8 cellular contexts compared by ENCODE assay signal in genomic region chr17:82064433-82065192, GRCh38.
DNase-seq lines count a peak whose midpoint lies in the region; ATAC-seq and TF ChIP-seq lines count a peak whose summit lies in the region.

No MANE protein-coding gene starts in this region.

- no peak for ATAC-seq in HG02840 (IDR thresholded peaks at IDR 0.05; ENCODE audit: low FRiP score, unreplicated experiment)

- H3K9ac ChIP-seq in rectal smooth muscle tissue (ENCODE audit: low read length) = peak overlapping the region; percentile 40

- peaks cover 18% of the 10 kb centered on the region for H3K36me3 ChIP-seq in rectal smooth muscle tissue (ENCODE audit: control insufficient read depth, insufficient read depth, low read length)

- H3K27me3 ChIP-seq in rectal smooth muscle tissue (ENCODE audit: control insufficient read depth, insufficient read depth, low read length) = no peaks in the 10 kb centered on the region

- POLR2A ChIA-PET in RWPE1 (lab: Yijun Ruan, JAX; ENCODE audit: low non-redundant PET) = interaction anchor here (0.6 to 1.0 kb wide), 2 partner anchors 13 to 21 kb away, joined by 3 to 4 read pairs; partner anchors contain the start of genes GPS1 and RFNG

- CTCF ChIA-PET in RWPE1 (lab: Yijun Ruan, JAX) = interaction anchor here (0.7 kb wide), 1 partner anchor 15 kb away, joined by 3 read pairs; no protein-coding TSS in a partner anchor

- H3K27ac ChIP-seq in RWPE1 = peak overlapping the region; percentile 79
- peak overlapping the region; percentile 68 for H3K27ac ChIP-seq in rectal smooth muscle tissue (ENCODE audit: low read depth, low read length)

- H3K4me3 ChIP-seq in fibroblast of pulmonary artery (replicated peaks; ENCODE audit: low read depth, low read length) (peak overlapping the region; percentile 73), rectal smooth muscle tissue (ENCODE audit: low read length) (peak overlapping the region; percentile 78)

- no peaks in the 10 kb centered on the region for H3K4me1 ChIP-seq in rectal smooth muscle tissue (ENCODE audit: control insufficient read depth, insufficient read depth, low read length)

- TF ChIP-seq CTCF in RWPE1 (conservative IDR thresholded peaks at IDR 0.05; ENCODE audit: low read depth) (no peak), fibroblast of pulmonary artery (IDR thresholded peaks at IDR 0.05; ENCODE audit: low read length, missing control alignments) (no peak)

- peak; percentile 4 to 50 (median 41) for DNase-seq in NCI-H1417 (lab: John Stamatoyannopoulos, UW)
- DNase-seq in NCI-H1417 treated with DMSO at 0.1 percent for 48 hours (lab: John Stamatoyannopoulos, UW) = no peak
- peak; percentile 50 for DNase-seq in RWPE1 (ENCODE audit: low spot score)
- DNase-seq in fibroblast of pulmonary artery (ENCODE audit: low read depth) = no peak
- DNase-seq in activated effector memory CD4-positive, alpha-beta T cell treated with anti-CD3 and anti-CD28 coated beads, Interleukin-2, amount 50 U/mL, for 16 hours = no peak
- DNase-seq in GM03348 (ENCODE audit: low spot score) = no peak

Comparison
In these comparisons a context has a peak if more than half of its experiments do, and no peak if none do; other contexts are left out.
1. DNase-seq: peak in NCI-H1417 (3 of 3) and RWPE1 (single experiment); none in NCI-H1417 treated with DMSO at 0.1 percent for 48 hours (single experiment), fibroblast of pulmonary artery (single experiment), activated effector memory CD4-positive, alpha-beta T cell treated with anti-CD3 and anti-CD28 coated beads, Interleukin-2, amount 50 U/mL, for 16 hours (single experiment) and GM03348 (single experiment).